Comparison of ENCODE assay signal across 16 cellular contexts in the genomic region with DNA sequence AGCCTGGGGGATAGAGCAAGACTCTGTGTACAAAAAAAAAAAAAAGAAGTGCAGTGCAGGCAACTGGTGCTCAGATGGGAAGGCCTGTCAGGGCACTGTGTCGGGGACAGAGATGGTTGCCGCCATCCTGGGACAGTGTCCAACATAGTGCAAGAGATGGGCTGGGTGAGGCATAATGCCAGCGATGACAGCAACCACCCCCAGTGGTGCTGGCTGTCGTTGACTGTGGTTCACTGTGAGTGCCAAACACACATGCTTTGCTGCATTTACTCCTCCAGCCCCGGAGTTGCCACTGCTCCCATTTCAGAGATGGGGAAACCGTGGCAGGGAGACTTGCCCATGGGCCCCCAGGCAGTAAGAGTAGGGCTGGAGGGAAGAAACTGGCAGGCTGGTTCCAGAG. TPM values are rescaled to one million over a fixed set of nuclear protein-coding genes. Genes with fewer than 3 reads are reported as not detected.
A peak's percentile ranks its signal among the peaks of the same experiment; 100 is the strongest.
DNase-seq lines count a peak whose midpoint lies in the region; ATAC-seq and TF ChIP-seq lines count a peak whose summit lies in the region.
"Had no signal": no experiment of that assay in that cellular context is flagged by ENCODE, and none has a peak within 500 bp of the region (broad histone marks: within the 10 kb centered on the region; RNA-seq: fewer than 3 reads in every experiment).

No MANE protein-coding gene starts in this region.

- H3K4me3 ChIP-seq in mammary epithelial cell (replicated peaks in 1 of 3; ENCODE audit: insufficient read depth in 1 of 3, low read depth in 2 of 3, low read length in 3 of 3) (no peak overlapping the region), right cardiac atrium (ENCODE audit: low read length) (no peak overlapping the region)
- H3K4me3 ChIP-seq: vagina had no signal

- no peak overlapping the region for H3K9ac ChIP-seq in mammary epithelial cell (ENCODE audit: insufficient read depth, low read length)

- TF ChIP-seq CTCF in MCF 10A (IDR thresholded peaks at IDR 0.05; ENCODE audit: unreplicated experiment) = no peak
- TF ChIP-seq CTCF in mammary epithelial cell (conservative IDR thresholded peaks at IDR 0.05 in 1 of 2, IDR thresholded peaks at IDR 0.05 in 1 of 2; ENCODE audit: extremely low read depth in 1 of 2, insufficient read depth in 1 of 2, low read depth in 1 of 2, low read length in 2 of 2) = no peak
- no peak for TF ChIP-seq CTCF in VCaP (conservative IDR thresholded peaks at IDR 0.05)
- TF ChIP-seq CTCF in GM13976 (IDR thresholded peaks at IDR 0.05; ENCODE audit: borderline replicate concordance, control extremely low read depth, extremely low read depth, insufficient read depth, missing control alignments) = no peak

- H3K36me3 Mint-ChIP-seq in MCF 10A (ENCODE audit: insufficient read depth, unreplicated experiment) = peaks cover 5% of the 10 kb centered on the region

- H3K4me2 ChIP-seq in mammary epithelial cell (ENCODE audit: insufficient read depth, low read depth, low read length) = no peak overlapping the region

- H3K27ac ChIP-seq in mammary epithelial cell (ENCODE audit: insufficient read depth, low read depth, low read length) (no peak overlapping the region), VCaP (peak overlapping the region; percentile 43), right cardiac atrium (ENCODE audit: low read length) (no peak overlapping the region), substantia nigra (ENCODE audit: low read depth, low read length, poor library complexity, severe bottlenecking) (no peak overlapping the region)
- H3K27ac ChIP-seq: vagina had no signal

- no peak overlapping the region for H3K4me3 Mint-ChIP-seq in MCF 10A (ENCODE audit: unreplicated experiment)
- H3K4me3 Mint-ChIP-seq: activated naive CD8-positive, alpha-beta T cell treated with anti-CD3 and anti-CD28 coated beads, Interleukin-2, amount 50 U/mL, for 24 hours had no signal

- BruUV-seq in MCF 10A (replicated peaks; lab: Mats Ljungman, UMichigan) (no TSS peak), mammary epithelial cell (replicated peaks; lab: Mats Ljungman, UMichigan) (no TSS peak)

- no peaks in the 10 kb centered on the region for H3K27me3 Mint-ChIP-seq in MCF 10A (ENCODE audit: insufficient read depth, unreplicated experiment)
- H3K27me3 Mint-ChIP-seq: activated naive CD8-positive, alpha-beta T cell treated with anti-CD3 and anti-CD28 coated beads, Interleukin-2, amount 50 U/mL, for 24 hours had no signal

- ATAC-seq in right cardiac atrium (peak; percentile 75 to 83), HG03196 (IDR thresholded peaks at IDR 0.05; ENCODE audit: unreplicated experiment) (no peak)
- ATAC-seq: activated naive CD8-positive, alpha-beta T cell treated with anti-CD3 and anti-CD28 coated beads, Interleukin-2, amount 50 U/mL, for 24 hours had no signal

- no peaks in the 10 kb centered on the region for H3K79me2 ChIP-seq in mammary epithelial cell (ENCODE audit: insufficient read depth, low read length)

- H3K27ac Mint-ChIP-seq in MCF 10A (ENCODE audit: low read depth, unreplicated experiment) = no peak overlapping the region
- H3K27ac Mint-ChIP-seq: activated naive CD8-positive, alpha-beta T cell treated with anti-CD3 and anti-CD28 coated beads, Interleukin-2, amount 50 U/mL, for 24 hours had no signal

- no peaks in the 10 kb centered on the region for H4K20me1 ChIP-seq in mammary epithelial cell (ENCODE audit: insufficient read depth, low read length)

- no peaks in the 10 kb centered on the region for H3K36me3 ChIP-seq in mammary epithelial cell (ENCODE audit: insufficient read depth, low read length)
- H3K36me3 ChIP-seq: vagina had no signal

- H3K9me3 ChIP-seq in mammary epithelial cell (replicated peaks; ENCODE audit: insufficient read depth, low read length) = no peaks in the 10 kb centered on the region
- H3K9me3 ChIP-seq in right cardiac atrium (ENCODE audit: control insufficient read depth, low read length) = no peaks in the 10 kb centered on the region
- H3K9me3 ChIP-seq: vagina had no signal

- intact Hi-C loops in MCF 10A (cut with micrococcal nuclease) = loop anchor here (10.0 kb wide), 1 partner anchor 616 kb away; no protein-coding TSS in a partner anchor
- intact Hi-C loops in mammary epithelial cell (cut with micrococcal nuclease) = no loop called here
- intact Hi-C loops in right cardiac atrium (cut with DNase I) = loop anchor here in 2 of 4 donors (5.0 kb wide), 1 partner anchor 98 kb away; no protein-coding TSS in a partner anchor

- no peak overlapping the region for H2AFZ ChIP-seq in mammary epithelial cell (ENCODE audit: low read depth, low read length)

- in situ Hi-C loops in mammary epithelial cell (cut with MboI; ENCODE audit: low sequenced_read_pairs in 2 of 2) = loop anchor here in 1 of 2 donors (5.0 kb wide), 1 partner anchor 103 kb away; no protein-coding TSS in a partner anchor
- in situ Hi-C loops in GM13976 (cut with MboI; ENCODE audit: low sequenced_read_pairs, unreplicated experiment) = loop anchor here (10.0 kb wide), 1 partner anchor 106 kb away; no protein-coding TSS in a partner anchor

- peaks cover 18% of the 10 kb centered on the region for H3K4me1 Mint-ChIP-seq in MCF 10A (ENCODE audit: insufficient read depth, unreplicated experiment)

- 19% methylated on average over 5 of the region's 6 CpGs for WGBS in mammary epithelial cell (ENCODE audit: low coverage, missing lambda C conversion rate)
- WGBS in right cardiac atrium = 45% methylated on average over 6 of the region's 6 CpGs

- H3K27me3 ChIP-seq in mammary epithelial cell (ENCODE audit: insufficient read depth, low read length) (no peaks in the 10 kb centered on the region), right cardiac atrium (ENCODE audit: control insufficient read depth, insufficient read depth) (no peaks in the 10 kb centered on the region)
- H3K27me3 ChIP-seq: vagina had no signal

- dilution Hi-C loops in mammary epithelial cell (cut with HindIII; ENCODE audit: low sequenced_read_pairs) = loop anchor here (5.0 kb wide), 2 partner anchors 38 to 98 kb away; no protein-coding TSS in a partner anchor

- no peaks in the 10 kb centered on the region for H3K9me3 Mint-ChIP-seq in MCF 10A (ENCODE audit: unreplicated experiment)
- H3K9me3 Mint-ChIP-seq: activated naive CD8-positive, alpha-beta T cell treated with anti-CD3 and anti-CD28 coated beads, Interleukin-2, amount 50 U/mL, for 24 hours had no signal

- DNase-seq in MCF 10A (ENCODE audit: unreplicated experiment) = peak; percentile 85
- DNase-seq in mammary epithelial cell = no peak
- DNase-seq in right cardiac atrium = peak; percentile 67 to 83 (median 80)
- peak in 39 of 49 donors; percentile 8 to 92 (median 49) for DNase-seq in substantia nigra (lab: John Stamatoyannopoulos, UW)
- DNase-seq in GM13976 (ENCODE audit: low spot score) = no peak
- DNase-seq in DMS53 treated with DMSO at 0.1 percent for 48 hours (lab: John Stamatoyannopoulos, UW; ENCODE audit: unreplicated experiment) = no peak
- DNase-seq: activated naive CD8-positive, alpha-beta T cell treated with anti-CD3 and anti-CD28 coated beads, Interleukin-2, amount 50 U/mL, for 24 hours; activated T-cell treated with anti-CD3 and anti-CD28 coated beads for 4 hours; foreskin melanocyte; NCI-H1105 treated with DMSO at 0.1 percent for 48 hours; stimulated activated CD8-positive, alpha-beta memory T cell treated with anti-CD3 and anti-CD28 coated beads, Interleukin-4, amount 100 ng/mL, for 48 hours had no signal

- POLR2A ChIA-PET in MCF 10A (lab: Yijun Ruan, JAX) = no interaction called here

- CTCF ChIA-PET in MCF 10A (lab: Yijun Ruan, JAX) (interaction anchor here (8.5 kb wide), 1 partner anchor 99 kb away, joined by 202 read pairs; no protein-coding TSS in a partner anchor), mammary epithelial cell (lab: Charles Lee; ENCODE audit: low non-redundant PET) (no interaction called here)

- peaks cover 20% of the 10 kb centered on the region for H3K4me1 ChIP-seq in mammary epithelial cell (ENCODE audit: insufficient read depth, low read length)
- no peaks in the 10 kb centered on the region for H3K4me1 ChIP-seq in right cardiac atrium (ENCODE audit: control insufficient read depth, insufficient read depth, low read length)

RNA-seq across cellular contexts. Expression of a gene that starts 5.2 kb away (rescaled TPM):
- total RNA-seq in MCF 10A (2022) (not detected in 2 replicates), mammary epithelial cell (not detected), right cardiac atrium (under 1 TPM in 1 of 4 donors, not detected in 3; 0.06 TPM)
- polyA plus RNA-seq in mammary epithelial cell (not detected), right cardiac atrium (not detected)
- polyA minus RNA-seq in mammary epithelial cell = not detected
- total RNA-seq: A673, HT-29, vagina had no signal

Comparison
In these comparisons a context has a peak if more than half of its experiments do, and no peak if none do; other contexts are left out.
1. DNase-seq: peak in MCF 10A (single experiment), right cardiac atrium (3 of 3) and substantia nigra (39 of 49); none in mammary epithelial cell (single experiment), GM13976 (single experiment) and DMS53 treated with DMSO at 0.1 percent for 48 hours (single experiment).